17 cellular contexts compared by ENCODE assay signal in genomic region chr19:10535613-10536012, GRCh38. TPM values are rescaled to one million over a fixed set of nuclear protein-coding genes. Genes with fewer than 3 reads are reported as not detected.
"Had no signal": no experiment of that assay in that cellular context is flagged by ENCODE, and none has a peak within 500 bp of the region (broad histone marks: within the 10 kb centered on the region; RNA-seq: fewer than 3 reads in every experiment).

No MANE protein-coding gene starts in this region.

- H3K9me3 Mint-ChIP-seq: activated T-helper 2 cell treated with anti-CD3 and anti-CD28 coated beads, Interferon-gamma antibody, Interleukin-2, Interleukin-4, amounts not matched to agents 10 μg/mL and 5 μg/mL and 100 μg/mL, durations not matched to agents 14 hours and 24 hours and 36 hours; endodermal cell; mesothelial cell of epicardium; type B pancreatic cell had no signal

- H3K4me1 ChIP-seq: sigmoid colon had no signal

- H3K4me3 ChIP-seq: cardiac muscle cell, dorsolateral prefrontal cortex, sigmoid colon had no signal

- H3K27ac ChIP-seq: cardiac muscle cell, dorsolateral prefrontal cortex, sigmoid colon had no signal

- H3K36me3 ChIP-seq: cardiac muscle cell, sigmoid colon had no signal

- H3K27ac Mint-ChIP-seq: activated naive CD4-positive, alpha-beta T cell treated with anti-CD3 and anti-CD28 coated beads for 36 hours; activated T-helper 2 cell treated with anti-CD3 and anti-CD28 coated beads, Interferon-gamma antibody, Interleukin-2, Interleukin-4, amounts not matched to agents 10 μg/mL and 5 μg/mL and 100 μg/mL, durations not matched to agents 14 hours and 24 hours and 36 hours; endodermal cell; mesothelial cell of epicardium; stimulated activated naive CD8-positive, alpha-beta T cell treated with anti-CD3 and anti-CD28 coated beads, Interleukin-15, amount 100 ng/mL, for 72 hours; type B pancreatic cell had no signal

- FAIRE-seq: astrocyte had no signal

- H3K4me1 Mint-ChIP-seq: endodermal cell had no signal

- H3K9me3 ChIP-seq: sigmoid colon had no signal

- H3K36me3 Mint-ChIP-seq: mesothelial cell of epicardium, type B pancreatic cell had no signal

- DNase-seq: activated CD4-positive, alpha-beta T cell treated with anti-CD3 and anti-CD28 coated beads, Interleukin-2, amount 50 U/mL, for 4 hours; activated CD4-positive, CD25-positive, alpha-beta regulatory T cell treated with anti-CD3 and anti-CD28 coated beads, Interleukin-2, amount 50 U/mL, for 72 hours; activated naive CD4-positive, alpha-beta T cell treated with anti-CD3 and anti-CD28 coated beads for 36 hours; dorsolateral prefrontal cortex; endodermal cell; foreskin melanocyte; sigmoid colon; stimulated activated CD4-positive, alpha-beta T cell treated with anti-CD3 and anti-CD28 coated beads, Interleukin-1b, Interleukin-23, amount 100 ng/mL, for 48 hours; stimulated activated naive CD8-positive, alpha-beta T cell treated with anti-CD3 and anti-CD28 coated beads, Interleukin-15, amount 100 ng/mL, for 72 hours had no signal

- ATAC-seq: stimulated activated naive CD8-positive, alpha-beta T cell treated with anti-CD3 and anti-CD28 coated beads, Interleukin-15, amount 100 ng/mL, for 72 hours had no signal

- H3K4me3 Mint-ChIP-seq: activated naive CD4-positive, alpha-beta T cell treated with anti-CD3 and anti-CD28 coated beads for 36 hours; endodermal cell; mesothelial cell of epicardium; stimulated activated naive CD8-positive, alpha-beta T cell treated with anti-CD3 and anti-CD28 coated beads, Interleukin-15, amount 100 ng/mL, for 72 hours; type B pancreatic cell had no signal

- H3K27me3 ChIP-seq: cardiac muscle cell, dorsolateral prefrontal cortex had no signal

RNA-seq across cellular contexts. Expression of gene S1PR5, which starts 18.4 kb away (rescaled TPM):
- total RNA-seq: activated naive CD4-positive, alpha-beta T cell treated with anti-CD3 and anti-CD28 coated beads for 36 hours; pulmonary artery endothelial cell; sigmoid colon; T-helper 1 cell treated with Interleukin-12 subunit alpha and Interleukin-12 subunit beta and Interleukin-4 antibody, amounts not matched to agents 30 ng/mL and 1 ng/mL, for 36 hours had no signal
- polyA plus RNA-seq: neural cell had no signal
